ENCODE assay signal across 1 cellular context in genomic region chr15:101240364-101240763, GRCh38.
TF ChIP-seq lines count a peak whose summit lies in the region.

No MANE protein-coding gene starts in this region.

TF ChIP-seq in GM12878, 131 proteins besides CTCF, POLR2A, EP300 and RAD21:
- no peak for TF ChIP-seq ZNF274 (IDR thresholded peaks at IDR 0.05; ENCODE audit: insufficient read depth, insufficient read length)
- TF ChIP-seq EGR1 (IDR thresholded peaks at IDR 0.05; ENCODE audit: borderline replicate concordance in 1 of 2, low read depth in 2 of 2, low read length in 2 of 2): no peak
- no peak for TF ChIP-seq ETV6 (conservative IDR thresholded peaks at IDR 0.05 in 1 of 2, IDR thresholded peaks at IDR 0.05 in 1 of 2; ENCODE audit: borderline replicate concordance in 1 of 2, low read depth in 1 of 2)
- TF ChIP-seq MYB (IDR thresholded peaks at IDR 0.05; ENCODE audit: borderline replicate concordance, low read depth, low read length): no peak
- no peak for TF ChIP-seq BHLHE40 (IDR thresholded peaks at IDR 0.05; ENCODE audit: borderline replicate concordance in 1 of 2, low read depth in 2 of 2, low read length in 1 of 2)
- no peak for TF ChIP-seq STAT3 (IDR thresholded peaks at IDR 0.05; ENCODE audit: low read depth, low read length)
- TF ChIP-seq SREBF2 (IDR thresholded peaks at IDR 0.05; ENCODE audit: low read length): no peak
- no peak for TF ChIP-seq RBBP5 (conservative IDR thresholded peaks at IDR 0.05)
- TF ChIP-seq ESRRA (IDR thresholded peaks at IDR 0.05; ENCODE audit: low read length): no peak
- TF ChIP-seq RFX5 (IDR thresholded peaks at IDR 0.05; ENCODE audit: low read depth, low read length): no peak
- TF ChIP-seq HDAC2 (IDR thresholded peaks at IDR 0.05): no peak
- no peak for TF ChIP-seq ATF7 (IDR thresholded peaks at IDR 0.05; ENCODE audit: low read depth)
- no peak for TF ChIP-seq ZBED1 (IDR thresholded peaks at IDR 0.05; ENCODE audit: borderline replicate concordance)
- no peak for TF ChIP-seq ZNF622 (IDR thresholded peaks at IDR 0.05)
